ENCODE assay signal across 1 cellular context in the genomic region with DNA sequence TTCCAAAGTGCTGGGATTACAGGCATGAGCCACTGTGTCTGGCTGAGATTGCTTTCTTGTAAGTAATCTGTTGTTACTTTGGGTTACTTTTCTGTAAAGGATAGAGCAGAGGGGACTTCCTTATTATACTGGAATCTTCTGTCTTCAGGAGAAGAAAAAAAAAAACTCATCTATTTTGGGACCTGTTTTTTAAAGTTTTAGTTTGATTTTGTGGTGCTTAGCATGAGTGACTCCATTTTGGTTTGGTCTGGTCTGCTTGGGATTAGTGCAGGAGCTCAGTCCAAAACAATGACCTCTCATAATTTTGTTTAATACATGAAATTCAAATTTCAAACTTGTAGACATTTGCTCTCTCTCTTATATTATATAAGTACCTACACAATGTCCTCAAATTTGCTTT.
TF ChIP-seq lines count a peak whose summit lies in the region.

No MANE protein-coding gene starts in this region.

TF ChIP-seq in K562, 482 proteins besides CTCF, POLR2A, EP300 and RAD21:
- TF ChIP-seq SMAD4 (CRISPR knock-in tag; conservative IDR thresholded peaks at IDR 0.05), result peak; percentile 62; the same call in 1 of the 2 replicates
- TF ChIP-seq ZNF592 (IDR thresholded peaks at IDR 0.05), result 0 out of 2 replicates have a peak, but pooled peaks have one; percentile 36
- 0 out of 2 replicates have a peak, but pooled peaks have one; percentile 33 for TF ChIP-seq ZNF311 (CRISPR knock-in tag; IDR thresholded peaks at IDR 0.05)
- 0 out of 2 replicates have a peak, but pooled peaks have one; percentile 19 for TF ChIP-seq MEF2D (tag; conservative IDR thresholded peaks at IDR 0.05; ENCODE audit: low read depth)
- TF ChIP-seq CREB3 (tag; conservative IDR thresholded peaks at IDR 0.05; ENCODE audit: low read depth), result peak; percentile 69; the same call in 1 of the 2 replicates
- peak; percentile 73; the same call in 1 of the 2 replicates for TF ChIP-seq DMBX1 (CRISPR knock-in tag; IDR thresholded peaks at IDR 0.05; ENCODE audit: borderline replicate concordance)
- TF ChIP-seq DDX20 (tag; IDR thresholded peaks at IDR 0.05; ENCODE audit: low read depth), result peak; percentile 58; the same call in 1 of the 2 replicates
- peak; percentile 69; the same call in 1 of the 2 replicates for TF ChIP-seq PTTG1 (tag; IDR thresholded peaks at IDR 0.05; ENCODE audit: low read depth)
- peak; percentile 49; the same call in 1 of the 2 replicates for TF ChIP-seq PTRF (tag; IDR thresholded peaks at IDR 0.05)
- 0 out of 4 replicates have a peak, but pooled peaks of 1 of the 2 experiments have one; percentile 29 for TF ChIP-seq ZNF639 (CRISPR knock-in tag; conservative IDR thresholded peaks at IDR 0.05 in 1 of 2, IDR thresholded peaks at IDR 0.05 in 1 of 2)
